Comparison of ENCODE assay signal across 1 cellular context in genomic region chr19:55516878-55517620, GRCh38.
TF ChIP-seq lines count a peak whose summit lies in the region.

No MANE protein-coding gene starts in this region.

TF ChIP-seq in HEK293, 187 proteins besides CTCF, POLR2A, EP300 and RAD21 (continued from another document and continues in another):
- TF ChIP-seq ZNF2 (tag by site-specific recombination; IDR thresholded peaks at IDR 0.05) (0 out of 2 replicates have a peak, but pooled peaks have one; percentile 58), ZFHX2 (tag by site-specific recombination; conservative IDR thresholded peaks at IDR 0.05) (peak; percentile 77), ZBTB26 (tag by site-specific recombination; optimal IDR thresholded peaks at IDR 0.05) (peak; percentile 65), ZNF174 (tag by site-specific recombination; IDR thresholded peaks at IDR 0.05) (no peak), PBX3 (CRISPR knock-in tag; IDR thresholded peaks at IDR 0.05) (0 out of 2 replicates have a peak, but pooled peaks have one; percentile 33), ZNF660 (tag by site-specific recombination; IDR thresholded peaks at IDR 0.05) (0 out of 2 replicates have a peak, but pooled peaks have one; percentile 40), YY2 (tag by site-specific recombination; IDR thresholded peaks at IDR 0.05) (no peak), ZIC2 (tag by site-specific recombination; IDR thresholded peaks at IDR 0.05) (peak; percentile 66), ZNF292 (tag by site-specific recombination; IDR thresholded peaks at IDR 0.05; ENCODE audit: borderline replicate concordance, low read depth) (no peak), ZBTB1 (tag by site-specific recombination; IDR thresholded peaks at IDR 0.05) (no peak), ZNF248 (tag by site-specific recombination; IDR thresholded peaks at IDR 0.05) (no peak), ZNF791 (tag by site-specific recombination; IDR thresholded peaks at IDR 0.05) (no peak), ZNF449 (tag by site-specific recombination; IDR thresholded peaks at IDR 0.05) (no peak), KLF7 (tag by site-specific recombination; IDR thresholded peaks at IDR 0.05; ENCODE audit: borderline replicate concordance) (no peak), ZNF366 (tag by site-specific recombination; conservative IDR thresholded peaks at IDR 0.05) (peak; percentile 71), AEBP2 (tag by site-specific recombination; IDR thresholded peaks at IDR 0.05; ENCODE audit: borderline replicate concordance) (no peak), KLF10 (tag by site-specific recombination; IDR thresholded peaks at IDR 0.05) (no peak; the same call in 1 of the 2 replicates), ZNF211 (tag by site-specific recombination; IDR thresholded peaks at IDR 0.05; ENCODE audit: low read depth) (no peak), ZNF239 (tag by site-specific recombination; IDR thresholded peaks at IDR 0.05) (no peak), SETDB1 (IDR thresholded peaks at IDR 0.05; ENCODE audit: insufficient read length, low read length) (no peak), BCL11A (tag by site-specific recombination; IDR thresholded peaks at IDR 0.05; ENCODE audit: low read depth) (peak; percentile 99), GLIS1 (tag by site-specific recombination; IDR thresholded peaks at IDR 0.05) (peak; percentile 15; the same call in 1 of the 2 replicates), ZNF510 (tag by site-specific recombination; IDR thresholded peaks at IDR 0.05; ENCODE audit: insufficient replicate concordance) (no peak), ZNF544 (tag by site-specific recombination; IDR thresholded peaks at IDR 0.05) (0 out of 2 replicates have a peak, but pooled peaks have one; percentile 25), SP2 (tag by site-specific recombination; IDR thresholded peaks at IDR 0.05) (peak; percentile 50), ZBTB21 (tag by site-specific recombination; IDR thresholded peaks at IDR 0.05) (0 out of 2 replicates have a peak, but pooled peaks have one; percentile 18), KLF9 (tag by site-specific recombination; IDR thresholded peaks at IDR 0.05; ENCODE audit: low read depth) (peak; percentile 86), KLF8 (tag by site-specific recombination; IDR thresholded peaks at IDR 0.05) (peak; percentile 73), FEZF1 (tag by site-specific recombination; IDR thresholded peaks at IDR 0.05) (no peak), ZNF112 (tag by site-specific recombination; IDR thresholded peaks at IDR 0.05) (no peak), ZNF398 (tag by site-specific recombination; IDR thresholded peaks at IDR 0.05) (peak; percentile 81), GLIS2 (tag by site-specific recombination; IDR thresholded peaks at IDR 0.05) (peak; percentile 34; the same call in 1 of the 2 replicates), ZSCAN30 (tag by site-specific recombination; IDR thresholded peaks at IDR 0.05) (peak; percentile 42; the same call in 1 of the 2 replicates), MYNN (tag by site-specific recombination; IDR thresholded peaks at IDR 0.05; ENCODE audit: borderline replicate concordance) (no peak), ZNF707 (tag by site-specific recombination; IDR thresholded peaks at IDR 0.05) (no peak), GLI4 (tag by site-specific recombination; IDR thresholded peaks at IDR 0.05) (peak; percentile 65; the same call in 1 of the 2 replicates), KLF1 (tag by site-specific recombination; IDR thresholded peaks at IDR 0.05) (peak; percentile 56; the same call in 1 of the 2 replicates), ZNF76 (tag by site-specific recombination; IDR thresholded peaks at IDR 0.05; ENCODE audit: borderline replicate concordance, low read depth) (no peak)
- TF ChIP-seq, protein P1, sequence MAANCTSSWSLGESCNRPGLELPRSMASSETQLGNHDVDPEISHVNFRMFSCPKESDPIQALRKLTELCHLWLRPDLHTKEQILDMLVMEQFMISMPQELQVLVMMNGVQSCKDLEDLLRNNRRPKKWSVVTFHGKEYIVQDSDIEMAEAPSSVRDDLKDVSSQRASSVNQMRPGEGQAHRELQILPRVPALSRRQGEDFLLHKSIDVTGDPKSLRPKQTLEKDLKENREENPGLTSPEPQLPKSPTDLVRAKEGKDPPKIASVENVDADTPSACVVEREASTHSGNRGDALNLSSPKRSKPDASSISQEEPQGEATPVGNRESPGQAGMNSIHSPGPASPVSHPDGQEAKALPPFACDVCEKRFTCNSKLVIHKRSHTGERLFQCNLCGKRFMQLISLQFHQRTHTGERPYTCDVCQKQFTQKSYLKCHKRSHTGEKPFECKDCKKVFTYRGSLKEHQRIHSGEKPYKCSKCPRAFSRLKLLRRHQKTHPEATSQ (tag by site-specific recombination; IDR thresholded peaks at IDR 0.05) = no peak
- TF ChIP-seq, protein P2, sequence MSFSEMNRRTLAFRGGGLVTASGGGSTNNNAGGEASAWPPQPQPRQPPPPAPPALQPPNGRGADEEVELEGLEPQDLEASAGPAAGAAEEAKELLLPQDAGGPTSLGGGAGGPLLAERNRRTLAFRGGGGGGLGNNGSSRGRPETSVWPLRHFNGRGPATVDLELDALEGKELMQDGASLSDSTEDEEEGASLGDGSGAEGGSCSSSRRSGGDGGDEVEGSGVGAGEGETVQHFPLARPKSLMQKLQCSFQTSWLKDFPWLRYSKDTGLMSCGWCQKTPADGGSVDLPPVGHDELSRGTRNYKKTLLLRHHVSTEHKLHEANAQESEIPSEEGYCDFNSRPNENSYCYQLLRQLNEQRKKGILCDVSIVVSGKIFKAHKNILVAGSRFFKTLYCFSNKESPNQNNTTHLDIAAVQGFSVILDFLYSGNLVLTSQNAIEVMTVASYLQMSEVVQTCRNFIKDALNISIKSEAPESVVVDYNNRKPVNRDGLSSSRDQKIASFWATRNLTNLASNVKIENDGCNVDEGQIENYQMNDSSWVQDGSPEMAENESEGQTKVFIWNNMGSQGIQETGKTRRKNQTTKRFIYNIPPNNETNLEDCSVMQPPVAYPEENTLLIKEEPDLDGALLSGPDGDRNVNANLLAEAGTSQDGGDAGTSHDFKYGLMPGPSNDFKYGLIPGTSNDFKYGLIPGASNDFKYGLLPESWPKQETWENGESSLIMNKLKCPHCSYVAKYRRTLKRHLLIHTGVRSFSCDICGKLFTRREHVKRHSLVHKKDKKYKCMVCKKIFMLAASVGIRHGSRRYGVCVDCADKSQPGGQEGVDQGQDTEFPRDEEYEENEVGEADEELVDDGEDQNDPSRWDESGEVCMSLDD (tag by site-specific recombination; IDR thresholded peaks at IDR 0.05) = peak; percentile 36
- TF ChIP-seq, protein P3, sequence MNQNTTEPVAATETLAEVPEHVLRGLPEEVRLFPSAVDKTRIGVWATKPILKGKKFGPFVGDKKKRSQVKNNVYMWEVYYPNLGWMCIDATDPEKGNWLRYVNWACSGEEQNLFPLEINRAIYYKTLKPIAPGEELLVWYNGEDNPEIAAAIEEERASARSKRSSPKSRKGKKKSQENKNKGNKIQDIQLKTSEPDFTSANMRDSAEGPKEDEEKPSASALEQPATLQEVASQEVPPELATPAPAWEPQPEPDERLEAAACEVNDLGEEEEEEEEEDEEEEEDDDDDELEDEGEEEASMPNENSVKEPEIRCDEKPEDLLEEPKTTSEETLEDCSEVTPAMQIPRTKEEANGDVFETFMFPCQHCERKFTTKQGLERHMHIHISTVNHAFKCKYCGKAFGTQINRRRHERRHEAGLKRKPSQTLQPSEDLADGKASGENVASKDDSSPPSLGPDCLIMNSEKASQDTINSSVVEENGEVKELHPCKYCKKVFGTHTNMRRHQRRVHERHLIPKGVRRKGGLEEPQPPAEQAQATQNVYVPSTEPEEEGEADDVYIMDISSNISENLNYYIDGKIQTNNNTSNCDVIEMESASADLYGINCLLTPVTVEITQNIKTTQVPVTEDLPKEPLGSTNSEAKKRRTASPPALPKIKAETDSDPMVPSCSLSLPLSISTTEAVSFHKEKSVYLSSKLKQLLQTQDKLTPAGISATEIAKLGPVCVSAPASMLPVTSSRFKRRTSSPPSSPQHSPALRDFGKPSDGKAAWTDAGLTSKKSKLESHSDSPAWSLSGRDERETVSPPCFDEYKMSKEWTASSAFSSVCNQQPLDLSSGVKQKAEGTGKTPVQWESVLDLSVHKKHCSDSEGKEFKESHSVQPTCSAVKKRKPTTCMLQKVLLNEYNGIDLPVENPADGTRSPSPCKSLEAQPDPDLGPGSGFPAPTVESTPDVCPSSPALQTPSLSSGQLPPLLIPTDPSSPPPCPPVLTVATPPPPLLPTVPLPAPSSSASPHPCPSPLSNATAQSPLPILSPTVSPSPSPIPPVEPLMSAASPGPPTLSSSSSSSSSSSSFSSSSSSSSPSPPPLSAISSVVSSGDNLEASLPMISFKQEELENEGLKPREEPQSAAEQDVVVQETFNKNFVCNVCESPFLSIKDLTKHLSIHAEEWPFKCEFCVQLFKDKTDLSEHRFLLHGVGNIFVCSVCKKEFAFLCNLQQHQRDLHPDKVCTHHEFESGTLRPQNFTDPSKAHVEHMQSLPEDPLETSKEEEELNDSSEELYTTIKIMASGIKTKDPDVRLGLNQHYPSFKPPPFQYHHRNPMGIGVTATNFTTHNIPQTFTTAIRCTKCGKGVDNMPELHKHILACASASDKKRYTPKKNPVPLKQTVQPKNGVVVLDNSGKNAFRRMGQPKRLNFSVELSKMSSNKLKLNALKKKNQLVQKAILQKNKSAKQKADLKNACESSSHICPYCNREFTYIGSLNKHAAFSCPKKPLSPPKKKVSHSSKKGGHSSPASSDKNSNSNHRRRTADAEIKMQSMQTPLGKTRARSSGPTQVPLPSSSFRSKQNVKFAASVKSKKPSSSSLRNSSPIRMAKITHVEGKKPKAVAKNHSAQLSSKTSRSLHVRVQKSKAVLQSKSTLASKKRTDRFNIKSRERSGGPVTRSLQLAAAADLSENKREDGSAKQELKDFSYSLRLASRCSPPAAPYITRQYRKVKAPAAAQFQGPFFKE (tag by site-specific recombination; IDR thresholded peaks at IDR 0.05; ENCODE audit: borderline replicate concordance) = no peak
- TF ChIP-seq, protein P4, sequence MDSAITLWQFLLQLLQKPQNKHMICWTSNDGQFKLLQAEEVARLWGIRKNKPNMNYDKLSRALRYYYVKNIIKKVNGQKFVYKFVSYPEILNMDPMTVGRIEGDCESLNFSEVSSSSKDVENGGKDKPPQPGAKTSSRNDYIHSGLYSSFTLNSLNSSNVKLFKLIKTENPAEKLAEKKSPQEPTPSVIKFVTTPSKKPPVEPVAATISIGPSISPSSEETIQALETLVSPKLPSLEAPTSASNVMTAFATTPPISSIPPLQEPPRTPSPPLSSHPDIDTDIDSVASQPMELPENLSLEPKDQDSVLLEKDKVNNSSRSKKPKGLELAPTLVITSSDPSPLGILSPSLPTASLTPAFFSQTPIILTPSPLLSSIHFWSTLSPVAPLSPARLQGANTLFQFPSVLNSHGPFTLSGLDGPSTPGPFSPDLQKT (IDR thresholded peaks at IDR 0.05; ENCODE audit: borderline replicate concordance, low read depth, low read length) = no peak
